Comparison of ENCODE assay signal across 9 cellular contexts in the genomic region with DNA sequence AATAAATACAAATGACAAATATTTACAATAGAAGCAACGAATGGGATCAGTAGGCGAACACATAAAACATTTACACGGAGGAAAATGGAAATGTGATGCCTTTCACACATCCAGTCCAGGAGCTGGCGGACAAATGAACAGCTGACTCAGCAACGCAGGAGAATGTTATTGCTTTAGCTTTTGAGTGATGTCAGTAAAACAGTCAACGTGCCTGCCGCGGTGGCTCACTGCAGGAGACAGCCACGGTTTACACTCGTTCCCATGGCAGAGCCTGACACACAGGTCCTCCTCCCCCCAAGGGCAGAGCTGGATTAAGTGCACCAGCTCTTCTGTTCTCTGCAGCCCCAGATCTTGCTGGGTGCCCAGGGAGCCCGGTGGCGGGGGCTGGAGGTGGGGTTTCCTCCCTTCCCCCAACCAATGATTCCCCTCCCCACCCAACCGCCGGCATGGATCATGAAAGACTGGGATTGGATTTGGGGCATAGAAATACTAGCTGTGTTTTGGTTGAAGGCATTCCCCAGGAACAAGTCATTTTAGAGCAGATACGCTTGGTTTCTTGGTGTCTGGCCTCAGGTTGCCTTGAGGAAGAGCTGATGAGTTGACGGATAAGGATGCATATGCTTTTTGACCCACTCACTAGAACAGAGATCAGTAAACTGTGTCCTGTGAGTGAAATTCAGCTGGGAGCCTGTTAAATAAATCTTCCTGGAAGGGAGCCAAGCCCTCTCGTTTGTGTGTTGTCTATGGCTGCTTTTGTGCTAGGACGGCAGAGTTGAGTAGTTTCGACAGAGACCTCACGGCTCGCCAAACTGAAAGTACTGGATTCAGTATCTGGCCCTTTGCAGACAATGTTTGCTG. TPM values are rescaled to one million over a fixed set of nuclear protein-coding genes. Genes with fewer than 3 reads are reported as not detected.
DNase-seq lines count a peak whose midpoint lies in the region; ATAC-seq and TF ChIP-seq lines count a peak whose summit lies in the region.
"Had no signal": no experiment of that assay in that cellular context is flagged by ENCODE, and none has a peak within 500 bp of the region (broad histone marks: within the 10 kb centered on the region; RNA-seq: fewer than 3 reads in every experiment).

No MANE protein-coding gene starts in this region.

- peaks cover 39% of the 10 kb centered on the region for H3K36me3 Mint-ChIP-seq in activated T-helper 1 cell treated with anti-CD3 and anti-CD28 coated beads, Interleukin-12 subunit alpha, Interleukin-12 subunit beta, Interleukin-2, Interleukin-4 antibody, amounts not matched to agents 30 ng/mL and 10 ng/mL and 1 ng/mL, durations not matched to agents 14 hours and 24 hours and 36 hours (ENCODE audit: low read depth)

- peaks cover 4% of the 10 kb centered on the region for H3K27me3 Mint-ChIP-seq in activated T-helper 1 cell treated with anti-CD3 and anti-CD28 coated beads, Interleukin-12 subunit alpha, Interleukin-12 subunit beta, Interleukin-2, Interleukin-4 antibody, amounts not matched to agents 30 ng/mL and 10 ng/mL and 1 ng/mL, durations not matched to agents 14 hours and 24 hours and 36 hours (ENCODE audit: insufficient read depth)

- DNase-seq in ELF-1 (ENCODE audit: low read depth, low spot score) (peak; percentile 80), NCI-H748 treated with DMSO at 0.1 percent for 48 hours (lab: John Stamatoyannopoulos, UW) (peak; percentile 88), fibroblast of pulmonary artery (ENCODE audit: low read depth) (peak; percentile 86), psoas muscle (no peak)
- no peak for DNase-seq in activated T-helper 1 cell treated with anti-CD3 and anti-CD28 coated beads, Interleukin-12 subunit alpha, Interleukin-12 subunit beta, Interleukin-2, Interleukin-4 antibody, amounts not matched to agents 30 ng/mL and 10 ng/mL and 1 ng/mL, durations not matched to agents 14 hours and 24 hours and 36 hours (ENCODE audit: low spot score)

- TF ChIP-seq CTCF in fibroblast of pulmonary artery (IDR thresholded peaks at IDR 0.05; ENCODE audit: low read length, missing control alignments) (no peak), psoas muscle (IDR thresholded peaks at IDR 0.05) (no peak)

- H3K4me1 Mint-ChIP-seq in activated T-helper 1 cell treated with anti-CD3 and anti-CD28 coated beads, Interleukin-12 subunit alpha, Interleukin-12 subunit beta, Interleukin-2, Interleukin-4 antibody, amounts not matched to agents 30 ng/mL and 10 ng/mL and 1 ng/mL, durations not matched to agents 14 hours and 24 hours and 36 hours (ENCODE audit: low read depth): no peaks in the 10 kb centered on the region

- H3K27ac ChIP-seq in psoas muscle: peak overlapping the region; percentile 6

- no peaks in the 10 kb centered on the region for H3K9me3 Mint-ChIP-seq in activated T-helper 1 cell treated with anti-CD3 and anti-CD28 coated beads, Interleukin-12 subunit alpha, Interleukin-12 subunit beta, Interleukin-2, Interleukin-4 antibody, amounts not matched to agents 30 ng/mL and 10 ng/mL and 1 ng/mL, durations not matched to agents 14 hours and 24 hours and 36 hours

- H3K27ac Mint-ChIP-seq in activated T-helper 1 cell treated with anti-CD3 and anti-CD28 coated beads, Interleukin-12 subunit alpha, Interleukin-12 subunit beta, Interleukin-2, Interleukin-4 antibody, amounts not matched to agents 30 ng/mL and 10 ng/mL and 1 ng/mL, durations not matched to agents 14 hours and 24 hours and 36 hours: no peak overlapping the region

- no peaks in the 10 kb centered on the region for H3K9me3 ChIP-seq in psoas muscle
- H3K9me3 ChIP-seq: HAP-1 had no signal

- WGBS in psoas muscle, 3 donors: 24 to 32% (median 31%) methylated on average over 21 of the region's 21 CpGs

- no peaks in the 10 kb centered on the region for H3K27me3 ChIP-seq in psoas muscle (ENCODE audit: insufficient read depth in 3 of 3, low read length in 2 of 3)

- peaks cover 4 to 28% of the 10 kb centered on the region in 2 donors for H3K36me3 ChIP-seq in psoas muscle (ENCODE audit: insufficient read depth in 1 of 2, low read depth in 1 of 2)

- peak in 3 of 4 donors; percentile 34 to 48 (median 40) for ATAC-seq in psoas muscle
- ATAC-seq in GM21529 (IDR thresholded peaks at IDR 0.05; ENCODE audit: unreplicated experiment): no peak
- ATAC-seq in HG02938 (IDR thresholded peaks at IDR 0.05; ENCODE audit: unreplicated experiment): no peak
- ATAC-seq in GM18520 (IDR thresholded peaks at IDR 0.05; ENCODE audit: unreplicated experiment): no peak

- intact Hi-C loops in psoas muscle (cut with DNase I): loop anchor here in 1 of 2 donors (10.0 kb wide), 1 partner anchor 1009 kb away; no protein-coding TSS in a partner anchor
- intact Hi-C loops in activated T-helper 1 cell treated with anti-CD3 and anti-CD28 coated beads, Interleukin-12 subunit alpha, Interleukin-12 subunit beta, Interleukin-2, Interleukin-4 antibody, amounts not matched to agents 30 ng/mL and 10 ng/mL and 1 ng/mL, durations not matched to agents 14 hours and 24 hours and 36 hours (cut with micrococcal nuclease): loop anchor here (2.0 kb wide), 1 partner anchor 13 kb away; a partner anchor contains a TSS

- H3K4me3 ChIP-seq in fibroblast of pulmonary artery (replicated peaks; ENCODE audit: low read depth, low read length) (no peak overlapping the region), psoas muscle (peak overlapping the region; percentile 22)
- H3K4me3 ChIP-seq: HAP-1 had no signal

- peaks cover 4% of the 10 kb centered on the region for H3K4me1 ChIP-seq in psoas muscle
- H3K4me1 ChIP-seq: HAP-1 had no signal

- H3K4me3 Mint-ChIP-seq in activated T-helper 1 cell treated with anti-CD3 and anti-CD28 coated beads, Interleukin-12 subunit alpha, Interleukin-12 subunit beta, Interleukin-2, Interleukin-4 antibody, amounts not matched to agents 30 ng/mL and 10 ng/mL and 1 ng/mL, durations not matched to agents 14 hours and 24 hours and 36 hours: no peak overlapping the region

RNA-seq across cellular contexts. Expression of a gene that starts 12.5 kb away (rescaled TPM):
- 1 to 10 TPM; 2.1 to 9.4 (median 6.3) TPM for total RNA-seq in psoas muscle
- 10 to 100 TPM in 2 of 3 donors, 1 to 10 TPM in 1; 6.2 to 25.7 (median 19.8) TPM for polyA plus RNA-seq in psoas muscle
- total RNA-seq in activated T-helper 1 cell treated with anti-CD3 and anti-CD28 coated beads, Interleukin-12 subunit alpha, Interleukin-12 subunit beta, Interleukin-2, Interleukin-4 antibody, amounts not matched to agents 30 ng/mL and 10 ng/mL and 1 ng/mL, durations not matched to agents 14 hours and 24 hours and 36 hours: 25.4 and 27.7 TPM in 2 replicates

Comparison
In these comparisons a context has a peak if more than half of its experiments do, and no peak if none do; other contexts are left out.
1. DNase-seq: peak in ELF-1 (single experiment), NCI-H748 treated with DMSO at 0.1 percent for 48 hours (single experiment) and fibroblast of pulmonary artery (single experiment); none in psoas muscle (0 of 2) and activated T-helper 1 cell treated with anti-CD3 and anti-CD28 coated beads, Interleukin-12 subunit alpha, Interleukin-12 subunit beta, Interleukin-2, Interleukin-4 antibody, amounts not matched to agents 30 ng/mL and 10 ng/mL and 1 ng/mL, durations not matched to agents 14 hours and 24 hours and 36 hours (single experiment).
2. ATAC-seq: peak in psoas muscle (3 of 4); none in GM21529 (single experiment), HG02938 (single experiment) and GM18520 (single experiment).